9 cellular contexts compared by ENCODE assay signal in genomic region chr14:71752111-71752738, GRCh38.
"Had no signal": no experiment of that assay in that cellular context is flagged by ENCODE, and none has a peak within 500 bp of the region (broad histone marks: within the 10 kb centered on the region; RNA-seq: fewer than 3 reads in every experiment).

No MANE protein-coding gene starts in this region.

- H3K27me3 Mint-ChIP-seq: activated naive CD8-positive, alpha-beta T cell; progenitor cell of endocrine pancreas; stimulated activated naive CD8-positive, alpha-beta T cell treated with anti-CD3 and anti-CD28 coated beads, Interleukin-15, Interleukin-2, amounts not matched to agents 100 ng/mL and 50 ng/mL, for 24 hours had no signal

- H3K4me3 Mint-ChIP-seq: activated CD4-positive, alpha-beta memory T cell treated with anti-CD3 and anti-CD28 coated beads, Interleukin-2, amount 10 ng/mL, durations not matched to agents 7 days and 5 days; activated naive CD8-positive, alpha-beta T cell; natural killer cell; stimulated activated naive CD8-positive, alpha-beta T cell treated with anti-CD3 and anti-CD28 coated beads, Interleukin-15, Interleukin-2, amounts not matched to agents 100 ng/mL and 50 ng/mL, for 24 hours had no signal

- H3K36me3 Mint-ChIP-seq: natural killer cell had no signal

- H3K27me3 ChIP-seq: body of pancreas, gastroesophageal sphincter, spleen had no signal

- H3K4me3 ChIP-seq: body of pancreas, mucosa of descending colon had no signal

- H3K36me3 ChIP-seq: gastroesophageal sphincter, spleen had no signal

- H3K9me3 Mint-ChIP-seq: natural killer cell had no signal

- H3K27ac ChIP-seq: body of pancreas, gastroesophageal sphincter had no signal

- H3K27ac Mint-ChIP-seq: activated CD4-positive, alpha-beta memory T cell treated with anti-CD3 and anti-CD28 coated beads, Interleukin-2, amount 10 ng/mL, durations not matched to agents 7 days and 5 days; activated naive CD8-positive, alpha-beta T cell; natural killer cell; progenitor cell of endocrine pancreas; stimulated activated naive CD8-positive, alpha-beta T cell treated with anti-CD3 and anti-CD28 coated beads, Interleukin-15, Interleukin-2, amounts not matched to agents 100 ng/mL and 50 ng/mL, for 24 hours had no signal
